20 cellular contexts compared by ENCODE assay signal in the genomic region with DNA sequence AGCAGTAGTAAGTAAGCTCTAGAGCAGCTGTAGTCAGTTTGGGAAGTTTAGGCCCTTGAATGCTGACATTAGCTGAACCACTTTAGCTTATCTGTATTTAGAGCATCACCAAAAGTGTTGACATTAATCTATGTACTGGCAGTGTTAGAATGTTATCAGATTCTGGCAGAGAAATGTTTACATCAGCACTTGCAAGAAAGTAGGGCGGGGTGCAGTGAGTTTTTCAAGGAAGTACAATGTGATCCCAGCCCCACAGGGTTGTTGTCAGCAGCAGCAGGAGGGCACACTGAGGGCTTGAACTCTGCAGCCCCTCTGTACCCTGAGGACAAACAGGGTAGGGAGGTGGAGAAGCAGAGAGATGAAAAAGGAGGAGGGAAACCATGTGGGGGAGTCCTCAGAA.
"Had no signal": no experiment of that assay in that cellular context is flagged by ENCODE, and none has a peak within 500 bp of the region (broad histone marks: within the 10 kb centered on the region; RNA-seq: fewer than 3 reads in every experiment).

No MANE protein-coding gene starts in this region.

- H3K36me3 ChIP-seq: colonic mucosa, SJCRH30 had no signal

- H3K27me3 Mint-ChIP-seq: activated CD8-positive, alpha-beta T cell treated with anti-CD3 and anti-CD28 coated beads for 36 hours; activated T-helper 17 cell treated with anti-CD3 and anti-CD28 coated beads, Interleukin-2, amount 50 U/mL, for 72 hours; type B pancreatic cell had no signal

- H3K4me1 ChIP-seq: body of pancreas, colonic mucosa, SJCRH30 had no signal

- H3K27me3 ChIP-seq: body of pancreas, colonic mucosa, SJCRH30 had no signal

- H3K9me3 ChIP-seq: body of pancreas, colonic mucosa, SJCRH30 had no signal

- H3K4me1 Mint-ChIP-seq: activated CD4-positive, alpha-beta T cell treated with anti-CD3 and anti-CD28 coated beads for 36 hours; activated T-helper 17 cell treated with anti-CD3 and anti-CD28 coated beads, Interleukin-2, amount 50 U/mL, for 72 hours; central memory CD8-positive, alpha-beta T cell; immature natural killer cell had no signal

- ATAC-seq: activated CD4-positive, alpha-beta T cell treated with anti-CD3 and anti-CD28 coated beads for 36 hours; activated CD8-positive, alpha-beta T cell treated with anti-CD3 and anti-CD28 coated beads for 36 hours; activated T-helper 17 cell treated with anti-CD3 and anti-CD28 coated beads, Interleukin-2, amount 50 U/mL, for 72 hours; body of pancreas; esophagus mucosa; stimulated activated naive CD8-positive, alpha-beta T cell treated with anti-CD3 and anti-CD28 coated beads, Interleukin-15, Interleukin-2, amounts not matched to agents 100 U/mL and 50 U/mL, for 24 hours had no signal

- H3K27ac ChIP-seq: body of pancreas, colonic mucosa, SJCRH30 had no signal

- H3K27ac Mint-ChIP-seq: activated CD4-positive, alpha-beta T cell treated with anti-CD3 and anti-CD28 coated beads for 36 hours; activated CD8-positive, alpha-beta T cell treated with anti-CD3 and anti-CD28 coated beads for 36 hours; activated naive CD8-positive, alpha-beta T cell treated with anti-CD3 and anti-CD28 coated beads, Interleukin-2, amount 10 ng/mL, durations not matched to agents 7 days and 5 days; activated T-helper 17 cell treated with anti-CD3 and anti-CD28 coated beads, Interleukin-2, amount 50 U/mL, for 72 hours; immature natural killer cell; natural killer cell treated with Interleukin-12 subunit alpha and Interleukin-12 subunit beta and Interleukin-15 and Interleukin-18, amount 100 ng/mL, for 72 hours; type B pancreatic cell had no signal

- FAIRE-seq: endometrium had no signal

- H3K9me3 Mint-ChIP-seq: activated CD8-positive, alpha-beta T cell treated with anti-CD3 and anti-CD28 coated beads for 36 hours; activated naive CD8-positive, alpha-beta T cell treated with anti-CD3 and anti-CD28 coated beads, Interleukin-2, amount 10 ng/mL, durations not matched to agents 7 days and 5 days; activated T-helper 17 cell treated with anti-CD3 and anti-CD28 coated beads, Interleukin-2, amount 50 U/mL, for 72 hours; central memory CD8-positive, alpha-beta T cell; immature natural killer cell; natural killer cell treated with Interleukin-12 subunit alpha and Interleukin-12 subunit beta and Interleukin-15 and Interleukin-18, amount 100 ng/mL, for 72 hours; type B pancreatic cell had no signal

- H3K4me3 Mint-ChIP-seq: activated CD4-positive, alpha-beta T cell treated with anti-CD3 and anti-CD28 coated beads for 36 hours; activated CD8-positive, alpha-beta T cell treated with anti-CD3 and anti-CD28 coated beads for 36 hours; activated naive CD8-positive, alpha-beta T cell treated with anti-CD3 and anti-CD28 coated beads, Interleukin-2, amount 10 ng/mL, durations not matched to agents 7 days and 5 days; activated T-helper 17 cell treated with anti-CD3 and anti-CD28 coated beads, Interleukin-2, amount 50 U/mL, for 72 hours; central memory CD8-positive, alpha-beta T cell; immature natural killer cell; natural killer cell treated with Interleukin-12 subunit alpha and Interleukin-12 subunit beta and Interleukin-15 and Interleukin-18, amount 100 ng/mL, for 72 hours; type B pancreatic cell had no signal

- H3K4me3 ChIP-seq: body of pancreas, colonic mucosa, SJCRH30 had no signal

- H3K36me3 Mint-ChIP-seq: activated naive CD8-positive, alpha-beta T cell treated with anti-CD3 and anti-CD28 coated beads, Interleukin-2, amount 10 ng/mL, durations not matched to agents 7 days and 5 days; immature natural killer cell; natural killer cell treated with Interleukin-12 subunit alpha and Interleukin-12 subunit beta and Interleukin-15 and Interleukin-18, amount 100 ng/mL, for 72 hours; type B pancreatic cell had no signal

- DNase-seq: activated CD4-positive, alpha-beta T cell treated with anti-CD3 and anti-CD28 coated beads for 36 hours; activated CD8-positive, alpha-beta T cell treated with anti-CD3 and anti-CD28 coated beads for 36 hours; activated naive CD4-positive, alpha-beta T cell; activated naive CD8-positive, alpha-beta T cell treated with anti-CD3 and anti-CD28 coated beads, Interleukin-2, amount 10 ng/mL, durations not matched to agents 7 days and 5 days; activated T-cell treated with anti-CD3 and anti-CD28 coated beads, Interleukin-2, amount 50 U/mL, for 1 hour; body of pancreas; colonic mucosa; immature natural killer cell; nucleus accumbens; posterior cingulate gyrus; SJCRH30; stimulated activated CD4-positive, alpha-beta T cell treated with anti-CD3 and anti-CD28 coated beads, Interleukin-12 subunit alpha, Interleukin-12 subunit beta, amount 100 ng/mL, for 4 hours; stimulated activated CD4-positive, alpha-beta T cell treated with anti-CD3 and anti-CD28 coated beads, Interleukin-2, amount 100 ng/mL, for 24 hours; stimulated activated naive CD8-positive, alpha-beta T cell treated with anti-CD3 and anti-CD28 coated beads, Interleukin-15, Interleukin-2, amounts not matched to agents 100 U/mL and 50 U/mL, for 24 hours had no signal
